ENCODE assay signal across 8 cellular contexts in genomic region chr15:43133429-43134156, GRCh38. TPM values are rescaled to one million over a fixed set of nuclear protein-coding genes. Genes with fewer than 3 reads are reported as not detected.
DNase-seq lines count a peak whose midpoint lies in the region; ATAC-seq, FAIRE-seq and TF ChIP-seq lines count a peak whose summit lies in the region.

TMEM62 (plus strand) TSS chr15:43133586; CDS start chr15:43133803, 217 bp downstream.

- TF ChIP-seq CTCF in A549 (IDR thresholded peaks at IDR 0.05): no peak

- no peak for FAIRE-seq in A549 (lab: Jason Lieb, UNC)

- 1% methylated on average over 11 of the region's 66 CpGs for WGBS in A549 (ENCODE audit: missing lambda C conversion rate)

- peak; percentile 12; the same call in 1 of the 2 replicates for TF ChIP-seq POLR2A in A549 (IDR thresholded peaks at IDR 0.05; ENCODE audit: low read length)

- peak within 1 kb of the TSS; percentile 88 to 98 for H3K27ac ChIP-seq in A549

- POLR2A ChIA-PET in A549 (lab: Yijun Ruan, JAX): interaction anchor here (1.5 kb wide), 1 partner anchor 27 kb away, joined by 3 read pairs; the partner anchor contains the start of gene UBR1

- ATAC-seq in A549 (peak; percentile 92 to 93), GM18511 (IDR thresholded peaks at IDR 0.05; ENCODE audit: unreplicated experiment) (peak; percentile 92), HG02973 (IDR thresholded peaks at IDR 0.05; ENCODE audit: unreplicated experiment) (peak; percentile 89)

- peak within 1 kb of the TSS; percentile 96 for H3K4me2 ChIP-seq in A549

- no peak for TF ChIP-seq RAD21 in A549 (conservative IDR thresholded peaks at IDR 0.05 in 1 of 2, IDR thresholded peaks at IDR 0.05 in 1 of 2)

- no peak for TF ChIP-seq EP300 in A549 (IDR thresholded peaks at IDR 0.05)

- H3K9me3 ChIP-seq in A549: no peaks in the 10 kb centered on the region

- DNase-seq in A549 (ENCODE audit: low read depth in 1 of 2, low spot score in 1 of 2) (peak; percentile 68 to 73), NCI-H2227 (lab: John Stamatoyannopoulos, UW; ENCODE audit: unreplicated experiment) (peak; percentile 64), cerebellar cortex (ENCODE audit: low spot score) (peak; percentile 84), islet precursor cell (peak; percentile 90)
- DNase-seq in activated CD4-positive, CD25-positive, alpha-beta regulatory T cell treated with anti-CD3 and anti-CD28 coated beads, Interleukin-2, amount 50 U/mL, for 16 hours (ENCODE audit: low read depth, low spot score): peak; percentile 27
- peak; percentile 39 for DNase-seq in stimulated activated CD4-positive, alpha-beta T cell treated with anti-CD3 and anti-CD28 coated beads, Interleukin-12 subunit alpha, Interleukin-12 subunit beta, amount 100 ng/mL, for 4 hours

- H3K4me1 ChIP-seq in A549: peaks cover 17% of the 10 kb centered on the region; the same call in 2 of the 3 replicates

- H3K4me3 ChIP-seq in A549: peak within 1 kb of the TSS; percentile 95

- CTCF ChIA-PET in A549 (lab: Yijun Ruan, JAX): no interaction called here

TF ChIP-seq in A549, 52 proteins besides CTCF, POLR2A, EP300 and RAD21:
- TF ChIP-seq EHF (CRISPR knock-in tag; IDR thresholded peaks at IDR 0.05) (no peak), JUNB (IDR thresholded peaks at IDR 0.05) (no peak), ELK1 (IDR thresholded peaks at IDR 0.05; ENCODE audit: low read depth, low read length) (no peak), E2F6 (IDR thresholded peaks at IDR 0.05; ENCODE audit: borderline replicate concordance, low read depth) (0 out of 2 replicates have a peak, but pooled peaks have one; percentile 22), NR3C1 (IDR thresholded peaks at IDR 0.05) (no peak), KDM5A (IDR thresholded peaks at IDR 0.05) (no peak), PHF8 (IDR thresholded peaks at IDR 0.05; ENCODE audit: borderline replicate concordance, low read depth) (peak; percentile 73), MAX (IDR thresholded peaks at IDR 0.05) (peak; percentile 40; the same call in 1 of the 2 replicates), SMC3 (IDR thresholded peaks at IDR 0.05) (no peak), MYC (IDR thresholded peaks at IDR 0.05; ENCODE audit: borderline replicate concordance, low read length) (no peak; the same call in 1 of the 2 replicates), CBX2 (IDR thresholded peaks at IDR 0.05; ENCODE audit: borderline replicate concordance, low read depth) (no peak), JUN (IDR thresholded peaks at IDR 0.05) (peak; percentile 20 to 60; a peak in 2 of 5 replicates), GATA3 (IDR thresholded peaks at IDR 0.05; ENCODE audit: borderline replicate concordance) (no peak), POLR2AphosphoS2 (conservative IDR thresholded peaks at IDR 0.05; ENCODE audit: low read length) (no peak), HEYL (CRISPR knock-in tag; IDR thresholded peaks at IDR 0.05) (no peak)

RNA-seq across cellular contexts. Expression of gene TMEM62, which starts in this region (rescaled TPM):
- polyA plus RNA-seq in A549 (2011; rRNA removed) (7.8 and 9.5 TPM in 2 replicates), A549 (2017; fragmentation: RNase III; extraction: RNeasy Plus Mini Kit Qiagen cat#74134 plus additional on column Dnase treatment) (6.9 to 7.6 TPM (median 7.5 TPM) in 3 replicates)
- polyA plus RNA-seq in A549 (2012; cell fraction: cytosol; rRNA removed): 2.9 and 3.1 TPM in 2 replicates
- polyA plus RNA-seq in A549 (2012; cell fraction: nucleus; rRNA removed): 4.4 and 8.9 TPM in 2 replicates
- 3.7 and 3.8 TPM in 2 replicates for polyA minus RNA-seq in A549 (2011; rRNA and poly(A)+ RNA removed)

Comparison
In these comparisons a context has a peak if more than half of its experiments do, and no peak if none do; other contexts are left out.
1. Peak in every context shown above with its lines: DNase-seq, ATAC-seq, H3K4me3 ChIP-seq and H3K27ac ChIP-seq.
2. DNase-seq: peak in every context shown above with its lines; median percentile 90 in islet precursor cell; 84 in cerebellar cortex; 70 in A549; 64 in NCI-H2227; 39 in stimulated activated CD4-positive, alpha-beta T cell treated with anti-CD3 and anti-CD28 coated beads, Interleukin-12 subunit alpha, Interleukin-12 subunit beta, amount 100 ng/mL, for 4 hours; 27 in activated CD4-positive, CD25-positive, alpha-beta regulatory T cell treated with anti-CD3 and anti-CD28 coated beads, Interleukin-2, amount 50 U/mL, for 16 hours.